In the genomic region with DNA sequence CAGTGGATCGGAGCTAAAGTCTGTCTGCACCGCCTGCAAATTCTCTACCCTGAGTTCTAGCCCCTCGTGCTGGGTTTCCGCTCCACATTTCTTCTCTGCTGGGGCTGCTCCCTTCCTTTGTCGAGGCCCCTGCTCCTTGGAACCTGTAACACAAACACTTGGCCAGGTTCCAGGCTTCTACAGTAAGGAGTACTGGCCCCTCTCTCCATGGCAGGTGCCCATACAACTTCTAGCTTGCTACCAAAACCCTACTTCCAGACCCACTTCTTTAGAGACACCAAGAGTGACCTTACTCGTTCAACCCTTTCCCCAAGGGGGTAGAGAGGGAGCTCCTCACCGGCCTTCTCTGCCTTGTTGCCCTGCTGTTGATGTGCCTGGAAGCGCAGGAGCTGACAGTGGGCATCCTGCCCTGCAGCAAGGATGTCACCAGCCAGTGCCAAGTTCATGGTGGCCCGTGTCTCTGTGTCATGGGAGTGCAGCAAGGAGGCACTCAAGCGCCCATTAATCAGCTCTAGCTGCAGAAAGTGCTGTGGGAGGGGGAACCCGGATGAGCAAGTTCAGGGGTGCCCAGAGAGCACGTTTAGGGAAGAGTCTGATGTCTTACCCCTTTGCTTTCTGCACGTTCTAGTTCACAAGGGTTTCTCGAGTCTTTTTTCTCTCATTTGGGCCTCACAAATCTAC, we compare ENCODE assay signal across 8 cellular contexts. TPM values are rescaled to one million over a fixed set of nuclear protein-coding genes. Genes with fewer than 3 reads are reported as not detected.
DNase-seq lines count a peak whose midpoint lies in the region; ATAC-seq and TF ChIP-seq lines count a peak whose summit lies in the region.

No MANE protein-coding gene starts in this region.

- peak overlapping the region; percentile 88 to 95 for H3K4me3 Mint-ChIP-seq in CD14-positive monocyte

- H3K9ac ChIP-seq in NT2/D1 (ENCODE audit: insufficient read length, low read depth) = peak overlapping the region; percentile 94
- H3K9ac ChIP-seq in mucosa of stomach (ENCODE audit: low read length) = peak overlapping the region; percentile 88

- H3K4me3 ChIP-seq in NT2/D1 (ENCODE audit: insufficient read length, low read depth) = peak overlapping the region; percentile 91
- peak overlapping the region; percentile 84 for H3K4me3 ChIP-seq in mucosa of stomach (ENCODE audit: low read length)
- H3K4me3 ChIP-seq in uterus = peak overlapping the region; percentile 83 to 99

- peak overlapping the region; percentile 75 to 96 (median 89) for H3K27ac Mint-ChIP-seq in CD14-positive monocyte

- intact Hi-C loops in CD14-positive monocyte (cut with micrococcal nuclease) = loop anchor here (2.0 to 5.0 kb wide), 2 partner anchors 36 to 83 kb away; a partner anchor contains a TSS
- intact Hi-C loops in uterus (cut with DNase I; ENCODE audit: low total_unique reads) = loop anchor here (10.0 kb wide), 1 partner anchor 61 kb away; no protein-coding TSS in a partner anchor

- DNase-seq in CD14-positive monocyte (ENCODE audit: low spot score) (no peak), NT2/D1 (ENCODE audit: low read depth, low spot score) (no peak), cerebellar cortex (ENCODE audit: low spot score) (peak; percentile 49), uterus (no peak), AG08396 (ENCODE audit: low spot score) (no peak)

- no peak for TF ChIP-seq CTCF in CD14-positive monocyte (IDR thresholded peaks at IDR 0.05)
- TF ChIP-seq CTCF in uterus (IDR thresholded peaks at IDR 0.05) = no peak

- peaks cover 8% of the 10 kb centered on the region for H3K4me1 ChIP-seq in NT2/D1 (ENCODE audit: insufficient read depth, insufficient read length)
- H3K4me1 ChIP-seq in mucosa of stomach (ENCODE audit: control insufficient read depth, insufficient read depth, low read length) = peaks cover 14% of the 10 kb centered on the region
- H3K4me1 ChIP-seq in uterus = peaks cover 0 to 12% of the 10 kb centered on the region in 2 donors

- TF ChIP-seq POLR2A in uterus (IDR thresholded peaks at IDR 0.05) = no peak

- H3K27ac ChIP-seq in uterus = peak overlapping the region; percentile 89 to 96

- H3K27me3 Mint-ChIP-seq in CD14-positive monocyte (ENCODE audit: low read depth in 3 of 3) = peaks cover 0 to 7% (median 4%) of the 10 kb centered on the region in 3 donors

- no peaks in the 10 kb centered on the region for H3K9me3 ChIP-seq in NT2/D1 (ENCODE audit: insufficient read depth, low read length)
- H3K9me3 ChIP-seq in mucosa of stomach (ENCODE audit: control insufficient read depth, low read length) = no peaks in the 10 kb centered on the region
- no peaks in the 10 kb centered on the region for H3K9me3 ChIP-seq in uterus

- peaks cover 18% of the 10 kb centered on the region for H3K4me1 Mint-ChIP-seq in CD14-positive monocyte

- H3K36me3 Mint-ChIP-seq in CD14-positive monocyte = peaks cover 40 to 43% of the 10 kb centered on the region in 2 donors

- H3K9me3 Mint-ChIP-seq in CD14-positive monocyte = no peaks in the 10 kb centered on the region

- no peak for ATAC-seq in HG03432 (IDR thresholded peaks at IDR 0.05; ENCODE audit: unreplicated experiment)
- ATAC-seq in HG03280 (IDR thresholded peaks at IDR 0.05; ENCODE audit: unreplicated experiment) = no peak

- H3K36me3 ChIP-seq in NT2/D1 (ENCODE audit: insufficient read depth, insufficient read length, low read length) (peaks cover 50% of the 10 kb centered on the region), mucosa of stomach (ENCODE audit: control insufficient read depth, insufficient read depth, low read length) (peaks cover 12% of the 10 kb centered on the region), uterus (no peaks in the 10 kb centered on the region)

- H3K27me3 ChIP-seq in NT2/D1 (ENCODE audit: insufficient read depth, insufficient read length) (no peaks in the 10 kb centered on the region), mucosa of stomach (ENCODE audit: control insufficient read depth, insufficient read depth, low read length) (no peaks in the 10 kb centered on the region), uterus (no peaks in the 10 kb centered on the region)

RNA-seq across cellular contexts. Expression of a gene that starts 1.1 kb away (rescaled TPM):
- 10 to 100 TPM; 70.0 to 78.2 TPM for polyA plus RNA-seq in CD14-positive monocyte
- total RNA-seq in uterus = 10 to 100 TPM; 37.7 to 91.0 (median 62.9) TPM

RNA-seq across cellular contexts. Expression of a gene that starts 5.9 kb away (rescaled TPM):
- polyA plus RNA-seq in CD14-positive monocyte = not detected
- not detected for total RNA-seq in uterus

RNA-seq across cellular contexts. Expression of a gene that starts 9.7 kb away (rescaled TPM):
- polyA plus RNA-seq in CD14-positive monocyte = under 1 TPM; 0.08 to 0.25 TPM
- 1 to 10 TPM in 1 of 4 donors, not detected in 3; 1.2 TPM for total RNA-seq in uterus

RNA-seq across cellular contexts. Expression of a gene that starts 14.4 kb away (rescaled TPM):
- not detected for polyA plus RNA-seq in CD14-positive monocyte
- total RNA-seq in uterus = 10 to 100 TPM in 2 of 4 donors, 1 to 10 TPM in 2; 2.3 to 22.9 (median 9.7) TPM

RNA-seq across cellular contexts. Expression of a gene that starts 15.5 kb away (rescaled TPM):
- not detected for polyA plus RNA-seq in CD14-positive monocyte
- 10 to 100 TPM; 19.4 to 84.6 (median 32.0) TPM for total RNA-seq in uterus
